ENCODE assay signal across 26 cellular contexts in the genomic region with DNA sequence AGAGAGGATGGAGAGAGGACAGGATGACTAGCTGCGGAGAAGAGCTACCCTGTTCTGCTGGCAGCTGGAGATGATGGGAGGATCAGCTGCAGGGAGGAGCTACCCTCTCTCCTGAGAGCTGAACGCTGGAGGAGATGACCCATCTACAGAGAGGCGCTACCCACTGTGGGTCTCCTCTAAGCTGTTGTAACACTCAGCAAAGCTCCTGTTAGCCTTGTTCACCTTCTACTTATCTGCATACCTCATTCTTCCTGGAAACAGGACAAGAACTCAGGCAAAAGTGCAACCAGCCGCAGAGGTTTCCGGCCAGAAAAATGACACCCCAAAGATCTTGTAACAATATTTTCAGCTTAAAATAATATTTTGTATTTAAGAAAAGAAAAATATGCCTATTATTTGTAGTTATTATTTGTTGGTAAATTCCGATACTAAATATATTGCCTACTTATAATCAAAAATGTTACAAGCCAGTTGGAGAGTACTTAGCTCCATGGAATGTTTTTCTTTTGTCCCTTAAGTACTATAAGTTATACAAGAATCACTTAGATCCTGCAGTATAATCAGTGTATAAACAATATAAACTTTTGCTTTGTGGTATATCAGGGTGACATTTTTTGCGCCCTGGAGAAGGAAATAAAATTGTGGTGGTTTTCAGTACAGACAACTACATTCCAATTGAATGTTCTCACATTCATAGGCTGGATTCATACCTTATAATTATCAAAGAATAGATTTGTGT.
"Had no signal": no experiment of that assay in that cellular context is flagged by ENCODE, and none has a peak within 500 bp of the region (broad histone marks: within the 10 kb centered on the region; RNA-seq: fewer than 3 reads in every experiment).

No MANE protein-coding gene starts in this region.

- H3K36me3 Mint-ChIP-seq: memory B cell; naive B cell; natural killer cell treated with Interleukin-12 subunit alpha and Interleukin-12 subunit beta and Interleukin-15 and Interleukin-18, amount 100 ng/mL, for 72 hours; stimulated activated effector memory CD8-positive, alpha-beta T cell treated with anti-CD3 and anti-CD28 coated beads, Interleukin-12 subunit alpha, Interleukin-12 subunit beta, amount 100 ng/mL, for 72 hours had no signal

- H3K27ac Mint-ChIP-seq: dendritic cell treated with granulocyte-macrophage colony-stimulating factor and Interleukin-4, amounts not matched to agents 40 ng/mL and 50 ng/mL, for 4 days; endodermal cell; memory B cell; naive B cell; natural killer cell treated with Interleukin-12 subunit alpha and Interleukin-12 subunit beta and Interleukin-15 and Interleukin-18, amount 100 ng/mL, for 72 hours; stimulated activated effector memory CD8-positive, alpha-beta T cell treated with anti-CD3 and anti-CD28 coated beads, Interleukin-12 subunit alpha, Interleukin-12 subunit beta, amount 100 ng/mL, for 72 hours had no signal

- H3K27ac ChIP-seq: colonic mucosa, epithelial cell of prostate, gastrocnemius medialis, prostate gland, right atrium auricular region, sigmoid colon, testis, tibial artery had no signal

- ATAC-seq: esophagus mucosa; gastrocnemius medialis; left ventricle myocardium superior; natural killer cell treated with Interleukin-12 subunit alpha and Interleukin-12 subunit beta and Interleukin-15 and Interleukin-18, amount 100 ng/mL, for 72 hours; stimulated activated naive CD8-positive, alpha-beta T cell treated with anti-CD3 and anti-CD28 coated beads, Interleukin-15, Interleukin-2, amounts not matched to agents 100 U/mL and 50 U/mL, for 24 hours had no signal

- H3K36me3 ChIP-seq: colonic mucosa, gastrocnemius medialis, prostate gland, right atrium auricular region, sigmoid colon, tibial artery had no signal

- H3K4me1 ChIP-seq: colonic mucosa, prostate gland, right atrium auricular region, sigmoid colon, testis, tibial artery had no signal

- H3K4me3 ChIP-seq: colonic mucosa, gastrocnemius medialis, lung, prostate gland, right atrium auricular region, sigmoid colon, tibial artery had no signal

- H3K27me3 ChIP-seq: colonic mucosa, gastrocnemius medialis, right atrium auricular region, sigmoid colon, testis, tibial artery had no signal

- H3K4me3 Mint-ChIP-seq: dendritic cell treated with granulocyte-macrophage colony-stimulating factor and Interleukin-4, amounts not matched to agents 40 ng/mL and 50 ng/mL, for 4 days; endodermal cell; memory B cell; naive B cell; natural killer cell treated with Interleukin-12 subunit alpha and Interleukin-12 subunit beta and Interleukin-15 and Interleukin-18, amount 100 ng/mL, for 72 hours; neural crest cell; stimulated activated effector memory CD8-positive, alpha-beta T cell treated with anti-CD3 and anti-CD28 coated beads, Interleukin-12 subunit alpha, Interleukin-12 subunit beta, amount 100 ng/mL, for 72 hours had no signal

- H3K9me3 Mint-ChIP-seq: endodermal cell had no signal

- H3K4me1 Mint-ChIP-seq: endodermal cell; memory B cell; naive B cell; neural crest cell; stimulated activated effector memory CD8-positive, alpha-beta T cell treated with anti-CD3 and anti-CD28 coated beads, Interleukin-12 subunit alpha, Interleukin-12 subunit beta, amount 100 ng/mL, for 72 hours had no signal

- H3K27me3 Mint-ChIP-seq: dendritic cell treated with granulocyte-macrophage colony-stimulating factor and Interleukin-4, amounts not matched to agents 40 ng/mL and 50 ng/mL, for 4 days; memory B cell; naive B cell; natural killer cell treated with Interleukin-12 subunit alpha and Interleukin-12 subunit beta and Interleukin-15 and Interleukin-18, amount 100 ng/mL, for 72 hours had no signal

- DNase-seq: colonic mucosa; effector CD8-positive, alpha-beta T cell; endodermal cell; foreskin fibroblast; gastrocnemius medialis; head of caudate nucleus; left ventricle myocardium superior; naive B cell; nucleus accumbens; sigmoid colon; stimulated activated CD4-positive, alpha-beta T cell treated with anti-CD3 and anti-CD28 coated beads, Interleukin-2, amount 100 ng/mL, for 24 hours; stimulated activated CD4-positive, alpha-beta T cell treated with anti-CD3 and anti-CD28 coated beads, Interleukin-4, amount 100 ng/mL, for 24 hours; stimulated activated naive CD8-positive, alpha-beta T cell treated with anti-CD3 and anti-CD28 coated beads, Interleukin-15, Interleukin-2, amounts not matched to agents 100 U/mL and 50 U/mL, for 24 hours; substantia nigra; testis; tibial artery had no signal

- H3K9me3 ChIP-seq: colonic mucosa, prostate gland, right atrium auricular region, sigmoid colon, testis, tibial artery had no signal
